9 cellular contexts compared by ENCODE assay signal in genomic region chr1:16709659-16710087, GRCh38. TPM values are rescaled to one million over a fixed set of nuclear protein-coding genes. Genes with fewer than 3 reads are reported as not detected.
DNase-seq lines count a peak whose midpoint lies in the region; ATAC-seq, FAIRE-seq and TF ChIP-seq lines count a peak whose summit lies in the region.
"Not testable (repeated sequence)": the region's sequence is repeated elsewhere in the genome, so short reads cannot be mapped to it uniquely, and the experiment has no call there.
"Had no signal": no experiment of that assay in that cellular context is flagged by ENCODE, and none has a peak within 500 bp of the region (broad histone marks: within the 10 kb centered on the region; RNA-seq: fewer than 3 reads in every experiment).

No MANE protein-coding gene starts in this region.

- peak; percentile 49 for ATAC-seq in HG02571 (IDR thresholded peaks at IDR 0.05; ENCODE audit: unreplicated experiment)
- peak; percentile 64 for ATAC-seq in gastroesophageal sphincter
- peak; percentile 77 to 80 for ATAC-seq in naive B cell (ENCODE audit: low read depth in 2 of 2)
- ATAC-seq in upper lobe of left lung (ENCODE audit: low FRiP score in 2 of 2), result peak; percentile 79 to 83

- H3K27ac ChIP-seq in gastroesophageal sphincter, upper lobe of left lung: not testable (repeated sequence)

- peaks cover 15% of the 10 kb centered on the region for H3K27me3 ChIP-seq in gastroesophageal sphincter
- H3K27me3 ChIP-seq in upper lobe of left lung, result not testable (repeated sequence)

- not testable (repeated sequence) for H3K4me3 ChIP-seq in gastroesophageal sphincter, upper lobe of left lung

- 30 to 42% methylated on average over 2 of the region's 3 CpGs for WGBS in gastroesophageal sphincter (ENCODE audit: low coverage in 1 of 2), 2 donors
- WGBS in upper lobe of left lung, 2 donors, result 30 to 39% methylated on average over 2 of the region's 3 CpGs

- TF ChIP-seq POLR2A in gastroesophageal sphincter (IDR thresholded peaks at IDR 0.05); upper lobe of left lung (IDR thresholded peaks at IDR 0.05): not testable (repeated sequence)

- not testable (repeated sequence) for H3K9me3 Mint-ChIP-seq in naive B cell

- not testable (repeated sequence) for H3K4me1 Mint-ChIP-seq in naive B cell

- DNase-seq in NCI-H345 (lab: John Stamatoyannopoulos, UW) (peak; percentile 54), astrocyte of the hippocampus (ENCODE audit: low read depth, low spot score) (peak; percentile 50), naive B cell (peak; percentile 65)
- peak; percentile 56 for DNase-seq in activated CD4-positive, CD25-positive, alpha-beta regulatory T cell treated with anti-CD3 and anti-CD28 coated beads, Interleukin-2, amount 50 U/mL, for 72 hours
- not testable (repeated sequence) for DNase-seq in upper lobe of left lung

- FAIRE-seq in G401.6 (lab: Jason Lieb, UNC), result peak; percentile 30

- peak overlapping the region in 2 of 8 donors; percentile 18 to 46 for H3K4me3 Mint-ChIP-seq in naive B cell

- TF ChIP-seq CTCF in gastroesophageal sphincter (IDR thresholded peaks at IDR 0.05) (peak in 2 of 4 experiments; percentile 10 to 60), upper lobe of left lung (IDR thresholded peaks at IDR 0.05) (peak in 4 of 6 experiments; percentile 18 to 69 (median 28))

- not testable (repeated sequence) for H3K36me3 Mint-ChIP-seq in naive B cell

- not testable (repeated sequence) for H3K9me3 ChIP-seq in gastroesophageal sphincter, upper lobe of left lung

- not testable (repeated sequence) for H3K27ac Mint-ChIP-seq in naive B cell

- not testable (repeated sequence) for H3K27me3 Mint-ChIP-seq in naive B cell

- H3K36me3 ChIP-seq in gastroesophageal sphincter, upper lobe of left lung: not testable (repeated sequence)

- H3K4me1 ChIP-seq in gastroesophageal sphincter, upper lobe of left lung: not testable (repeated sequence)

- not testable (repeated sequence) for TF ChIP-seq EP300 in gastroesophageal sphincter (IDR thresholded peaks at IDR 0.05); upper lobe of left lung (IDR thresholded peaks at IDR 0.05)

RNA-seq across cellular contexts. Expression of gene RNU1-4, which starts 30.6 kb away (rescaled TPM):
- total RNA-seq in gastroesophageal sphincter, result under 1 TPM in 3 of 4 donors, not detected in 1; under 0.01 TPM
- polyA plus RNA-seq in naive B cell (ENCODE audit: low read depth in 6 of 6), result 10 to 100 TPM in 4 of 6 donors, not detected in 2; 27.4 to 56.9 (median 45.9) TPM
- over 10,000 TPM in 1 of 6 donors, 1,000 to 10,000 TPM in 2, under 1 TPM in 3; under 0.01 to 14,413 (median 1,360) TPM for total RNA-seq in upper lobe of left lung
- total RNA-seq: myocyte had no signal

RNA-seq across cellular contexts. Expression of gene RNU1-3, which starts 42.9 kb away (rescaled TPM):
- total RNA-seq in gastroesophageal sphincter (under 1 TPM in 3 of 4 donors, not detected in 1; under 0.01 TPM), upper lobe of left lung (over 10,000 TPM in 1 of 6 donors, 1,000 to 10,000 TPM in 2, under 1 TPM in 3; under 0.01 to 14,413 (median 1,360) TPM)
- 10 to 100 TPM in 4 of 6 donors, not detected in 2; 27.4 to 56.9 (median 45.9) TPM for polyA plus RNA-seq in naive B cell (ENCODE audit: low read depth in 6 of 6)
- total RNA-seq: myocyte had no signal
